In genomic region chr5:60473654-60474053, GRCh38 we compare ENCODE assay signal across 1 cellular context.
A peak's percentile ranks its signal among the peaks of the same experiment; 100 is the strongest.
TF ChIP-seq lines count a peak whose summit lies in the region.

No MANE protein-coding gene starts in this region.

TF ChIP-seq in HepG2, 621 proteins besides CTCF, POLR2A, EP300 and RAD21 (continued from another document and continues in another):
- TF ChIP-seq PHF21A (CRISPR knock-in tag; IDR thresholded peaks at IDR 0.05) (peak; percentile 28; the same call in 1 of the 2 replicates), ZNF318 (CRISPR knock-in tag; IDR thresholded peaks at IDR 0.05) (no peak), ZBTB37 (CRISPR knock-in tag; IDR thresholded peaks at IDR 0.05) (peak; percentile 64; the same call in 1 of the 2 replicates), ETV5 (CRISPR knock-in tag; IDR thresholded peaks at IDR 0.05; ENCODE audit: borderline replicate concordance) (no peak; the same call in 1 of the 2 replicates), MATR3 (CRISPR knock-in tag; IDR thresholded peaks at IDR 0.05) (no peak), RNF219 (CRISPR knock-in tag; IDR thresholded peaks at IDR 0.05) (no peak), GATAD1 (CRISPR knock-in tag; IDR thresholded peaks at IDR 0.05) (peak; percentile 27; the same call in 1 of the 2 replicates), HNF4A (CRISPR knock-in tag; IDR thresholded peaks at IDR 0.05) (peak; percentile 77), MYPOP (CRISPR knock-in tag; IDR thresholded peaks at IDR 0.05) (no peak), SMC3 (IDR thresholded peaks at IDR 0.05; ENCODE audit: low read length) (no peak), MYC (CRISPR knock-in tag; IDR thresholded peaks at IDR 0.05; ENCODE audit: borderline replicate concordance) (no peak), ZNF747 (CRISPR knock-in tag; IDR thresholded peaks at IDR 0.05; ENCODE audit: borderline replicate concordance) (no peak), DMAP1 (CRISPR knock-in tag; IDR thresholded peaks at IDR 0.05) (no peak), FIP1L1 (IDR thresholded peaks at IDR 0.05; ENCODE audit: borderline replicate concordance, insufficient read depth, low read depth, low read length) (no peak), ZSCAN20 (CRISPR knock-in tag; IDR thresholded peaks at IDR 0.05; ENCODE audit: borderline replicate concordance) (no peak), ZMYM2 (CRISPR knock-in tag; IDR thresholded peaks at IDR 0.05) (peak; percentile 68; the same call in 1 of the 2 replicates), ZBTB40 (IDR thresholded peaks at IDR 0.05) (no peak), ZBTB40 (CRISPR knock-in tag; IDR thresholded peaks at IDR 0.05) (no peak), KLF6 (CRISPR knock-in tag; IDR thresholded peaks at IDR 0.05) (no peak), BATF2 (CRISPR knock-in tag; IDR thresholded peaks at IDR 0.05) (no peak), ZBTB25 (CRISPR knock-in tag; IDR thresholded peaks at IDR 0.05) (no peak), PLSCR1 (CRISPR knock-in tag; IDR thresholded peaks at IDR 0.05; ENCODE audit: borderline replicate concordance) (no peak), CERS6 (CRISPR knock-in tag; IDR thresholded peaks at IDR 0.05) (no peak), ZNF414 (CRISPR knock-in tag; IDR thresholded peaks at IDR 0.05) (no peak)
